15 cellular contexts compared by ENCODE assay signal in the genomic region with DNA sequence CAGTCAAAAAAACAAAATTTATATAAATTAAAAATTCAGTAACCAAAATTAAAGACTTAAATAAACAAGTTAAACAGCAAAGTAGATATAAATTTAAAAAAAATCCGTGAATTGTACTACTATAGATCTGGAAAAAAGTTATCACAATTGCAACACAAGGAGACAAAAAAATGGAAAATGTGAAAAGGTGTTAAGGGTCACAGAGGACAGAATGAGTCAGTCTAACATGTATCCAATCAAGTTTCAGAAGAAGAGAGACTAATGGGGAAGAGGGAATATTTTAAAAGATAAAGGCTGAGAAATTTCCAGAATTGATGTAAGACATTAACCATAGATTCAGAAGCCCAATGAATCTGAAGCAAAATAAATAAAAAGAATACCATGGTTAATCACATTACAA. TPM values are rescaled to one million over a fixed set of nuclear protein-coding genes. Genes with fewer than 3 reads are reported as not detected.
DNase-seq lines count a peak whose midpoint lies in the region; ATAC-seq and TF ChIP-seq lines count a peak whose summit lies in the region.
"Had no signal": no experiment of that assay in that cellular context is flagged by ENCODE, and none has a peak within 500 bp of the region (broad histone marks: within the 10 kb centered on the region; RNA-seq: fewer than 3 reads in every experiment).

No MANE protein-coding gene starts in this region.

- intact Hi-C loops in activated naive CD4-positive, alpha-beta T cell treated with anti-CD3 and anti-CD28 coated beads for 36 hours (cut with micrococcal nuclease): no loop called here
- intact Hi-C loops in activated T-helper 2 cell treated with anti-CD3 and anti-CD28 coated beads, Interferon-gamma antibody, Interleukin-2, Interleukin-4, amounts not matched to agents 10 μg/mL and 5 μg/mL and 100 μg/mL, durations not matched to agents 14 hours and 24 hours and 36 hours (cut with micrococcal nuclease): loop anchor here (5.0 kb wide), 1 partner anchor 43 kb away; no protein-coding TSS in a partner anchor
- intact Hi-C loops in OCI-LY7 (cut with micrococcal nuclease; ENCODE audit: unreplicated experiment): no loop called here

- H3K9me2 ChIP-seq in OCI-LY7 (ENCODE audit: insufficient read depth, low read length): no peaks in the 10 kb centered on the region

- no peak overlapping the region for H2AFZ ChIP-seq in OCI-LY7 (ENCODE audit: low read length)

- BruUV-seq in OCI-LY7 (replicated peaks; lab: Mats Ljungman, UMichigan): no TSS peak

- no peaks in the 10 kb centered on the region for H3K9me3 Mint-ChIP-seq in activated naive CD4-positive, alpha-beta T cell treated with anti-CD3 and anti-CD28 coated beads for 36 hours
- no peaks in the 10 kb centered on the region for H3K9me3 Mint-ChIP-seq in activated T-helper 2 cell treated with anti-CD3 and anti-CD28 coated beads, Interferon-gamma antibody, Interleukin-2, Interleukin-4, amounts not matched to agents 10 μg/mL and 5 μg/mL and 100 μg/mL, durations not matched to agents 14 hours and 24 hours and 36 hours
- H3K9me3 Mint-ChIP-seq in memory B cell: no peaks in the 10 kb centered on the region

- ATAC-seq in memory B cell (ENCODE audit: low read depth): no peak
- ATAC-seq in GM18861 (IDR thresholded peaks at IDR 0.05; ENCODE audit: unreplicated experiment): no peak
- ATAC-seq: GM12878, K562, Panc1 had no signal

- CTCF ChIA-PET in activated naive CD4-positive, alpha-beta T cell treated with anti-CD3 and anti-CD28 coated beads for 36 hours (lab: Charles Lee): no interaction called here
- CTCF ChIA-PET in OCI-LY7 (lab: Charles Lee; ENCODE audit: unreplicated experiment): no interaction called here

- no peak overlapping the region for H3K4me2 ChIP-seq in OCI-LY7 (ENCODE audit: low read length)

- H3K4me1 Mint-ChIP-seq in activated naive CD4-positive, alpha-beta T cell treated with anti-CD3 and anti-CD28 coated beads for 36 hours (ENCODE audit: low read depth): peaks cover 51% of the 10 kb centered on the region
- peaks cover 23% of the 10 kb centered on the region for H3K4me1 Mint-ChIP-seq in activated T-helper 2 cell treated with anti-CD3 and anti-CD28 coated beads, Interferon-gamma antibody, Interleukin-2, Interleukin-4, amounts not matched to agents 10 μg/mL and 5 μg/mL and 100 μg/mL, durations not matched to agents 14 hours and 24 hours and 36 hours (ENCODE audit: low read depth)
- peaks cover 8% of the 10 kb centered on the region for H3K4me1 Mint-ChIP-seq in memory B cell

- H3K4me1 ChIP-seq in subcutaneous abdominal adipose tissue (ENCODE audit: control insufficient read depth in 5 of 5, insufficient read depth in 5 of 5, low read length in 5 of 5) (peaks cover 0 to 2% (median 0%) of the 10 kb centered on the region in 5 donors), OCI-LY7 (ENCODE audit: insufficient read depth, low read length, poor library complexity, severe bottlenecking) (no peaks in the 10 kb centered on the region)

- H4K20me1 ChIP-seq in OCI-LY7 (ENCODE audit: insufficient read depth, low read length): no peaks in the 10 kb centered on the region

- no peaks in the 10 kb centered on the region for H3K79me2 ChIP-seq in OCI-LY7 (ENCODE audit: insufficient read depth, low read depth, low read length)

- no peaks in the 10 kb centered on the region for H3K27me3 Mint-ChIP-seq in activated naive CD4-positive, alpha-beta T cell treated with anti-CD3 and anti-CD28 coated beads for 36 hours (ENCODE audit: low read depth)
- H3K27me3 Mint-ChIP-seq in activated T-helper 2 cell treated with anti-CD3 and anti-CD28 coated beads, Interferon-gamma antibody, Interleukin-2, Interleukin-4, amounts not matched to agents 10 μg/mL and 5 μg/mL and 100 μg/mL, durations not matched to agents 14 hours and 24 hours and 36 hours (ENCODE audit: low read depth): no peaks in the 10 kb centered on the region
- no peaks in the 10 kb centered on the region for H3K27me3 Mint-ChIP-seq in memory B cell

- H3K9me3 ChIP-seq in subcutaneous abdominal adipose tissue (ENCODE audit: control insufficient read depth in 5 of 5, low read length in 5 of 5): no peaks in the 10 kb centered on the region
- no peaks in the 10 kb centered on the region for H3K9me3 ChIP-seq in OCI-LY7 (ENCODE audit: low read length)

- no peaks in the 10 kb centered on the region for H3K27me3 ChIP-seq in subcutaneous abdominal adipose tissue (ENCODE audit: control insufficient read depth in 5 of 5, insufficient read depth in 4 of 5, low read length in 5 of 5)

- no peak for TF ChIP-seq CTCF in OCI-LY7 (conservative IDR thresholded peaks at IDR 0.05; ENCODE audit: low read length)

- H3K4me3 ChIP-seq in subcutaneous abdominal adipose tissue (ENCODE audit: low read depth in 1 of 5, low read length in 5 of 5) (no peak overlapping the region), OCI-LY7 (ENCODE audit: low read depth, low read length, poor library complexity, severe bottlenecking) (no peak overlapping the region)
- H3K4me3 ChIP-seq: GM12878, K562 had no signal

- no peak for DNase-seq in activated naive CD4-positive, alpha-beta T cell treated with anti-CD3 and anti-CD28 coated beads for 36 hours
- no peak for DNase-seq in activated naive CD4-positive, alpha-beta T cell (lab: John Stamatoyannopoulos, UW)
- DNase-seq in activated T-helper 2 cell treated with anti-CD3 and anti-CD28 coated beads, Interferon-gamma antibody, Interleukin-2, Interleukin-4, amounts not matched to agents 10 μg/mL and 5 μg/mL and 100 μg/mL, durations not matched to agents 14 hours and 24 hours and 36 hours (ENCODE audit: low spot score): no peak
- no peak for DNase-seq in memory B cell (ENCODE audit: low spot score in 2 of 2)
- DNase-seq in OCI-LY7 (ENCODE audit: low spot score): no peak
- DNase-seq: C1 segment of cervical spinal cord, DMS79 treated with DMSO at 0.1 percent for 48 hours, NCI-H187, NCI-H226, NCI-H524 treated with DMSO at 0.1 percent for 48 hours had no signal

- POLR2A ChIA-PET in OCI-LY7 (lab: Charles Lee): no interaction called here

- H3K27ac ChIP-seq in subcutaneous abdominal adipose tissue (ENCODE audit: low read depth, low read length) (peak overlapping the region; percentile 19), OCI-LY7 (ENCODE audit: low read depth, low read length, poor library complexity, severe bottlenecking) (no peak overlapping the region)

- no peak overlapping the region for H3K4me3 Mint-ChIP-seq in activated naive CD4-positive, alpha-beta T cell treated with anti-CD3 and anti-CD28 coated beads for 36 hours
- no peak overlapping the region for H3K4me3 Mint-ChIP-seq in activated T-helper 2 cell treated with anti-CD3 and anti-CD28 coated beads, Interferon-gamma antibody, Interleukin-2, Interleukin-4, amounts not matched to agents 10 μg/mL and 5 μg/mL and 100 μg/mL, durations not matched to agents 14 hours and 24 hours and 36 hours (ENCODE audit: low read depth)
- H3K4me3 Mint-ChIP-seq in memory B cell: no peak overlapping the region

- H3K36me3 ChIP-seq in subcutaneous abdominal adipose tissue (ENCODE audit: control insufficient read depth in 5 of 5, insufficient read depth in 5 of 5, low read length in 5 of 5) (peaks cover 33 to 57% (median 50%) of the 10 kb centered on the region in 5 donors), OCI-LY7 (ENCODE audit: insufficient read depth, low read length) (peaks cover 51% of the 10 kb centered on the region)

- no peak overlapping the region for H3K9ac ChIP-seq in subcutaneous abdominal adipose tissue (ENCODE audit: low read length in 5 of 5)

- peaks cover 31% of the 10 kb centered on the region for H3K36me3 Mint-ChIP-seq in activated naive CD4-positive, alpha-beta T cell treated with anti-CD3 and anti-CD28 coated beads for 36 hours (ENCODE audit: low read depth)
- H3K36me3 Mint-ChIP-seq in activated T-helper 2 cell treated with anti-CD3 and anti-CD28 coated beads, Interferon-gamma antibody, Interleukin-2, Interleukin-4, amounts not matched to agents 10 μg/mL and 5 μg/mL and 100 μg/mL, durations not matched to agents 14 hours and 24 hours and 36 hours (ENCODE audit: low read depth): peaks cover 66% of the 10 kb centered on the region
- peaks cover 31% of the 10 kb centered on the region for H3K36me3 Mint-ChIP-seq in memory B cell

- H3K27ac Mint-ChIP-seq in activated naive CD4-positive, alpha-beta T cell treated with anti-CD3 and anti-CD28 coated beads for 36 hours: peak overlapping the region; percentile 77
- H3K27ac Mint-ChIP-seq in activated T-helper 2 cell treated with anti-CD3 and anti-CD28 coated beads, Interferon-gamma antibody, Interleukin-2, Interleukin-4, amounts not matched to agents 10 μg/mL and 5 μg/mL and 100 μg/mL, durations not matched to agents 14 hours and 24 hours and 36 hours: peak overlapping the region; percentile 10
- peak overlapping the region; percentile 76 for H3K27ac Mint-ChIP-seq in memory B cell

RNA-seq across cellular contexts. Expression of gene USP24, which starts 46.0 kb away (rescaled TPM):
- 10 to 100 TPM; 37.1 to 39.7 TPM for total RNA-seq in activated naive CD4-positive, alpha-beta T cell treated with anti-CD3 and anti-CD28 coated beads for 36 hours
- total RNA-seq in activated T-helper 2 cell treated with anti-CD3 and anti-CD28 coated beads, Interferon-gamma antibody, Interleukin-2, Interleukin-4, amounts not matched to agents 10 μg/mL and 5 μg/mL and 100 μg/mL, durations not matched to agents 14 hours and 24 hours and 36 hours: 42.6 and 44.0 TPM in 2 replicates
- 35.1 and 42.5 TPM in 2 replicates for total RNA-seq in OCI-LY7 (2014; rRNA removed; shearing (Covaris generic))
- 46.3 and 49.1 TPM in 2 replicates for total RNA-seq in OCI-LY7 (2022)

Comparison
In these comparisons a context has a peak if more than half of its experiments do, and no peak if none do; other contexts are left out.
1. H3K27ac Mint-ChIP-seq: peak in every context shown above with its lines; median percentile 77 in activated naive CD4-positive, alpha-beta T cell treated with anti-CD3 and anti-CD28 coated beads for 36 hours; 76 in memory B cell; 10 in activated T-helper 2 cell treated with anti-CD3 and anti-CD28 coated beads, Interferon-gamma antibody, Interleukin-2, Interleukin-4, amounts not matched to agents 10 μg/mL and 5 μg/mL and 100 μg/mL, durations not matched to agents 14 hours and 24 hours and 36 hours.